ENCODE assay signal across 8 cellular contexts in genomic region chr12:65169311-65170244, GRCh38. TPM values are rescaled to one million over a fixed set of nuclear protein-coding genes. Genes with fewer than 3 reads are reported as not detected.
A peak's percentile ranks its signal among the peaks of the same experiment; 100 is the strongest.
DNase-seq lines count a peak whose midpoint lies in the region; ATAC-seq and TF ChIP-seq lines count a peak whose summit lies in the region.

TSS of gene LEMD3 (plus strand) at chr12:65169583. CDS start at chr12:65169597, 14 bp downstream.

- peak within 1 kb of the TSS; percentile 98 to 100 (median 99) for H3K27ac Mint-ChIP-seq in CD14-positive monocyte

- peaks cover 30% of the 10 kb centered on the region for H3K4me1 Mint-ChIP-seq in CD14-positive monocyte

- peak; percentile 90 for ATAC-seq in GM19395 (IDR thresholded peaks at IDR 0.05; ENCODE audit: unreplicated experiment)
- ATAC-seq in HG03558 (IDR thresholded peaks at IDR 0.05; ENCODE audit: extremely low read depth, unreplicated experiment), result peak; percentile 79

- H3K27me3 Mint-ChIP-seq in CD14-positive monocyte (ENCODE audit: low read depth in 3 of 3), result peaks cover 0 to 3% (median 0%) of the 10 kb centered on the region in 3 donors

- intact Hi-C loops in CD14-positive monocyte (cut with micrococcal nuclease), result no loop called here

- H3K9me3 Mint-ChIP-seq in CD14-positive monocyte, result peaks cover 0 to 5% (median 0%) of the 10 kb centered on the region in 7 donors

- DNase-seq in CD14-positive monocyte (ENCODE audit: low spot score), result peak; percentile 87
- DNase-seq in NCI-H748 (lab: John Stamatoyannopoulos, UW; ENCODE audit: unreplicated experiment), result peak; percentile 99
- peak; percentile 95 for DNase-seq in activated CD4-positive, alpha-beta T cell treated with anti-CD3 and anti-CD28 coated beads, Interleukin-2, amount 50 U/mL, for 1 hour
- peak; percentile 33 for DNase-seq in cortex of kidney (lab: John Stamatoyannopoulos, UW)
- DNase-seq in left kidney (ENCODE audit: low read depth, low spot score), result peak; percentile 99
- DNase-seq in stimulated activated CD4-positive, alpha-beta T cell treated with anti-CD3 and anti-CD28 coated beads, Interleukin-1b, Interleukin-23, amount 100 ng/mL, for 48 hours, result peak; percentile 92

- H3K4me3 Mint-ChIP-seq in CD14-positive monocyte, result peak within 1 kb of the TSS; percentile 99

- H3K36me3 Mint-ChIP-seq in CD14-positive monocyte, result peaks cover 0 to 4% of the 10 kb centered on the region in 2 donors

- peak; percentile 20 for TF ChIP-seq CTCF in CD14-positive monocyte (IDR thresholded peaks at IDR 0.05)

RNA-seq across cellular contexts. Expression of gene LEMD3, which starts in this region (rescaled TPM):
- polyA plus RNA-seq in CD14-positive monocyte, result 10 to 100 TPM; 11.3 to 12.3 TPM

Comparison
In these comparisons a context has a peak if more than half of its experiments do, and no peak if none do; other contexts are left out.
1. Peak in every context shown above with its lines: DNase-seq and ATAC-seq.
2. DNase-seq: peak in every context shown above with its lines; median percentile 99 in NCI-H748; 99 in left kidney; 95 in activated CD4-positive, alpha-beta T cell treated with anti-CD3 and anti-CD28 coated beads, Interleukin-2, amount 50 U/mL, for 1 hour; 92 in stimulated activated CD4-positive, alpha-beta T cell treated with anti-CD3 and anti-CD28 coated beads, Interleukin-1b, Interleukin-23, amount 100 ng/mL, for 48 hours; 87 in CD14-positive monocyte; 33 in cortex of kidney.